Comparison of ENCODE assay signal across 24 cellular contexts in the genomic region with DNA sequence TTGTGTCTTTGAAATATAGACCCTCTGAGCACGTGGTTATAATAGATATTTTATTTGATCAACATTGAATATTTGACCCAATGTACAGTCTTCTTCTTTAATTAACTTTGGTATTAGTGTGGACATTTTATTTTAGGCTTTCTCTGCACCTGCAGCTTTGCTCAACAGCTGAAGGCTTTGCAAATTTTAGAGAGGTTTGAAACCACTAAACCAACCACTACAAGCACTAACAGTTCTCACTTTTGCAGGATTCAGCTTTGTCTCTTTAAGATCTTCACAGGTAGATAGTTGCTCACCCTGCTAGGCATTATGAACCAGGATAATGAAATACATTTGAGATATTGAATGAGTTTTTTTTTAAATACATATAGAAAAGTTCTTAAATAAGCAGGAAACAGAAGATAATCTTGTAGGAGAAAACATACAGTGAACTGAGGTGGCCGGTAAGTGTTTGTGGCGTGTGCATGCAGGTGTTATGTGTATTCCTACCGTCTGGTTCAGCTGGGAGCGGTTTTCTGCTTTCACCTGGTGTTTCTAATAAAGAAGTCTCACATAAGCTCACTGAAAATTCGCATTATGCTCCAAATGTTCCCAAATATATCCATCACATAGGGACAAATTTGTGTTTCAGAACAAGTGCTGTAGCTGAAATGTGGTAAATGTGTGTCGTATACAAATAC.
"Had no signal": no experiment of that assay in that cellular context is flagged by ENCODE, and none has a peak within 500 bp of the region (broad histone marks: within the 10 kb centered on the region; RNA-seq: fewer than 3 reads in every experiment).

No MANE protein-coding gene starts in this region.

- DNase-seq: Karpas-422, KBM-7, MG63, NCI-H1048, NCI-H1105, NCI-H1417, NCI-H1436 treated with DMSO at 0.1 percent for 48 hours, NCI-H1694, NCI-H187 treated with DMSO at 0.1 percent for 48 hours, NCI-H2029 treated with DMSO at 0.1 percent for 48 hours, NCI-H2107, NCI-H2227 treated with DMSO at 0.1 percent for 48 hours, NCI-H524, NCI-H526 treated with DMSO at 0.1 percent for 48 hours, NCI-H748 treated with DMSO at 0.1 percent for 48 hours, OCI-M1, PC-9, Peyer's patch, Right ventricle myocardium superior, SIG-M5, SW 1271, T-cell had no signal

- H2AFZ ChIP-seq: PC-9 had no signal

- H3K4me3 ChIP-seq: MG63, PC-9, Peyer's patch, SJSA1, SK-N-MC had no signal

- H3K9me3 ChIP-seq: MG63, Peyer's patch, SJSA1 had no signal

- H3K4me2 ChIP-seq: PC-9 had no signal

- H3K36me3 ChIP-seq: MG63, Peyer's patch, SJSA1 had no signal

- H3K27ac ChIP-seq: PC-9, Peyer's patch, SJSA1, SK-N-MC had no signal

- H3K27me3 ChIP-seq: MG63, Peyer's patch, SJSA1 had no signal

- ATAC-seq: T-cell had no signal

- H3K4me1 ChIP-seq: Peyer's patch, SJSA1 had no signal
